Comparison of ENCODE assay signal across 20 cellular contexts in the genomic region with DNA sequence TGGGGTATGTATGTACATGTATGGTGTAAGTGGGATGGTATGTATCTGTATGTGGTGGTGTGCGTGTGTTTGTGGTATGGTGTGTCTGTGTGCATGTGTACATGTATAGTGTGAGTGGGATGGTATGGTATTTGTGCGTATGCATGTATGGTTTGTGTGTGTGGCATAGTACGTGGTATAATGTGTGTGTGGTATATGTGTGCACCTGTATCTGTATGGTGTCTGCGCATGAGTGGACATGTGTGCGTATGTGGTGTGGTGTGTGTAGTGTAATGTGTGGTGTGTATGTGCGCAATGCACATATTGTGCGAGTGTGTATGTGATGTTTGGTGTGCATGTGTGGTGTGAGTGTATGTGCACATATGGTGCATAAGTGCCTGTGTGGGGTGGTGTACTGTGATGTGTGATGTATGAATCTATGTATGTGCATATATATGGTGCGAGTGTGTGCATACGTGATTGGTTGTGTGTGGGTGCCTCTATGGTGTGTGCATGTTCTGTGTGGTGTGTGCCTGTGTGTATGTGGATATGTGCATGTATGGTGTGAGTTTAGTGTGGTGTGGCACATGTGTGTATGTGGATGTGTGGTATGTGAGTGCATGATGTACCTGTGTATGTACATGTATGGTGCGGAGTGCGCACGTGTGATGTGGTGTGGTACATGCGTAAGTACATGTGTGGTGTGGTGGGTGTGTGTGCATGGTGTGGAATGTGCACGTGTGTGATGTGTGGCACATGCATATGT. TPM values are rescaled to one million over a fixed set of nuclear protein-coding genes. Genes with fewer than 3 reads are reported as not detected.
A peak's percentile ranks its signal among the peaks of the same experiment; 100 is the strongest.
DNase-seq lines count a peak whose midpoint lies in the region; ATAC-seq, FAIRE-seq and TF ChIP-seq lines count a peak whose summit lies in the region.
"Had no signal": no experiment of that assay in that cellular context is flagged by ENCODE, and none has a peak within 500 bp of the region (broad histone marks: within the 10 kb centered on the region; RNA-seq: fewer than 3 reads in every experiment).

No MANE protein-coding gene starts in this region.

- H3K36me3 ChIP-seq in GM23338 (ENCODE audit: insufficient read depth) = peaks cover 17% of the 10 kb centered on the region
- peaks cover 29% of the 10 kb centered on the region for H3K36me3 ChIP-seq in bronchial epithelial cell (ENCODE audit: control insufficient read depth, insufficient read depth, low read length)

- H3K27ac Mint-ChIP-seq in GM23338 = no peak overlapping the region
- H3K27ac Mint-ChIP-seq in naive thymus-derived CD8-positive, alpha-beta T cell = no peak overlapping the region
- H3K27ac Mint-ChIP-seq: activated naive CD8-positive, alpha-beta T cell; CD8-positive, alpha-beta memory T cell; dendritic cell treated with granulocyte-macrophage colony-stimulating factor and Interleukin-4, amounts not matched to agents 40 ng/mL and 50 ng/mL, for 4 days; mesothelial cell of epicardium had no signal

- no peak overlapping the region for H2AFZ ChIP-seq in GM23338

- H3K4me3 ChIP-seq in GM23338 (no peak overlapping the region), bronchial epithelial cell (ENCODE audit: low read depth, low read length) (no peak overlapping the region)

- no peak overlapping the region for H3K4me3 Mint-ChIP-seq in GM23338
- H3K4me3 Mint-ChIP-seq in naive thymus-derived CD8-positive, alpha-beta T cell = no peak overlapping the region
- H3K4me3 Mint-ChIP-seq: activated naive CD8-positive, alpha-beta T cell; CD8-positive, alpha-beta memory T cell; dendritic cell treated with granulocyte-macrophage colony-stimulating factor and Interleukin-4, amounts not matched to agents 40 ng/mL and 50 ng/mL, for 4 days; mesothelial cell of epicardium had no signal

- no peak overlapping the region for H3K4me2 ChIP-seq in GM23338

- H3K27me3 Mint-ChIP-seq in GM23338 (ENCODE audit: insufficient read depth, low read depth, poor library complexity) = peaks cover 18% of the 10 kb centered on the region
- H3K27me3 Mint-ChIP-seq in naive thymus-derived CD8-positive, alpha-beta T cell = no peaks in the 10 kb centered on the region
- H3K27me3 Mint-ChIP-seq: activated naive CD8-positive, alpha-beta T cell; dendritic cell treated with granulocyte-macrophage colony-stimulating factor and Interleukin-4, amounts not matched to agents 40 ng/mL and 50 ng/mL, for 4 days had no signal

- H3K4me1 Mint-ChIP-seq in GM23338 = no peaks in the 10 kb centered on the region
- H3K4me1 Mint-ChIP-seq in naive thymus-derived CD8-positive, alpha-beta T cell = peaks cover 6 to 12% (median 8%) of the 10 kb centered on the region in 4 donors
- H3K4me1 Mint-ChIP-seq: mesothelial cell of epicardium had no signal

- peaks cover 48% of the 10 kb centered on the region for H3F3A ChIP-seq in GM23338 (replicated peaks; ENCODE audit: low read depth)

- TF ChIP-seq CTCF in GM23338 (conservative IDR thresholded peaks at IDR 0.05; ENCODE audit: low read depth in 2 of 2) (no peak), bronchial epithelial cell (IDR thresholded peaks at IDR 0.05; ENCODE audit: insufficient read depth, low read length, severe bottlenecking) (no peak), omental fat pad (IDR thresholded peaks at IDR 0.05) (no peak)

- H4K20me1 ChIP-seq in GM23338 (replicated peaks; ENCODE audit: insufficient read depth) = peaks cover 25% of the 10 kb centered on the region

- no peaks in the 10 kb centered on the region for H3K9me2 ChIP-seq in GM23338 (ENCODE audit: insufficient read depth)

- in situ Hi-C loops in KBM-7 (cut with MboI; ENCODE audit: low pct_unique_long_range_greater_than_20kb, low sequenced_read_pairs) = loop anchor here (25.0 kb wide), 1 partner anchor 253 kb away; no protein-coding TSS in a partner anchor

- H3K36me3 Mint-ChIP-seq in GM23338 (ENCODE audit: low read depth) = peaks cover 45% of the 10 kb centered on the region
- H3K36me3 Mint-ChIP-seq in naive thymus-derived CD8-positive, alpha-beta T cell = peaks cover 0 to 43% (median 13%) of the 10 kb centered on the region in 3 donors

- DNase-seq in AG20443 (ENCODE audit: low spot score) (peak; percentile 4), GM23338 (ENCODE audit: low spot score) (no peak), bronchial epithelial cell (ENCODE audit: low read depth) (no peak), omental fat pad (ENCODE audit: low spot score) (peak; percentile 7), KBM-7 (no peak), NCI-H187 treated with DMSO at 0.1 percent for 48 hours (lab: John Stamatoyannopoulos, UW) (no peak)
- DNase-seq in naive thymus-derived CD8-positive, alpha-beta T cell = no peak
- DNase-seq: foreskin fibroblast; hypothalamus; NCI-H1417 treated with DMSO at 0.1 percent for 48 hours; NCI-H2171; NCI-H69; SIG-M5; stimulated activated CD4-positive, alpha-beta T cell treated with anti-CD3 and anti-CD28 coated beads, Interleukin-12 subunit alpha, Interleukin-12 subunit beta, amount 100 ng/mL, for 4 hours; T-helper 1 cell had no signal

- FAIRE-seq in bronchial epithelial cell (lab: Jason Lieb, UNC) = peak; percentile 95

- peaks cover 31% of the 10 kb centered on the region for H3K79me2 ChIP-seq in GM23338 (replicated peaks; ENCODE audit: insufficient read depth)

- H3K27me3 ChIP-seq in GM23338 (ENCODE audit: insufficient read depth) (no peaks in the 10 kb centered on the region), bronchial epithelial cell (ENCODE audit: control insufficient read depth, insufficient read depth, low read length) (no peaks in the 10 kb centered on the region)

- H3K9me3 Mint-ChIP-seq in GM23338 = no peaks in the 10 kb centered on the region; the same call in 2 of the 3 replicates
- H3K9me3 Mint-ChIP-seq in naive thymus-derived CD8-positive, alpha-beta T cell = no peaks in the 10 kb centered on the region
- H3K9me3 Mint-ChIP-seq: CD8-positive, alpha-beta memory T cell; dendritic cell treated with granulocyte-macrophage colony-stimulating factor and Interleukin-4, amounts not matched to agents 40 ng/mL and 50 ng/mL, for 4 days; mesothelial cell of epicardium had no signal

- POLR2A ChIA-PET in naive thymus-derived CD8-positive, alpha-beta T cell (lab: Charles Lee) = no interaction called here

- no peaks in the 10 kb centered on the region for H3K4me1 ChIP-seq in GM23338 (ENCODE audit: insufficient read depth)

- no peak overlapping the region for H3K27ac ChIP-seq in GM23338 (ENCODE audit: low read depth)

- ATAC-seq in GM23338 (no peak), omental fat pad (ENCODE audit: low FRiP score) (no peak), GM21723 (IDR thresholded peaks at IDR 0.05; ENCODE audit: unreplicated experiment) (no peak)
- no peak for ATAC-seq in naive thymus-derived CD8-positive, alpha-beta T cell

TF ChIP-seq in GM23338, 12 proteins besides CTCF, POLR2A, EP300 and RAD21:
- TF ChIP-seq STAT1 (IDR thresholded peaks at IDR 0.05; ENCODE audit: unreplicated experiment) (no peak), POLR2AphosphoS5 (IDR thresholded peaks at IDR 0.05; ENCODE audit: low read depth) (peak; percentile 17; the same call in 1 of the 2 replicates)
- TF ChIP-seq, protein P1, sequence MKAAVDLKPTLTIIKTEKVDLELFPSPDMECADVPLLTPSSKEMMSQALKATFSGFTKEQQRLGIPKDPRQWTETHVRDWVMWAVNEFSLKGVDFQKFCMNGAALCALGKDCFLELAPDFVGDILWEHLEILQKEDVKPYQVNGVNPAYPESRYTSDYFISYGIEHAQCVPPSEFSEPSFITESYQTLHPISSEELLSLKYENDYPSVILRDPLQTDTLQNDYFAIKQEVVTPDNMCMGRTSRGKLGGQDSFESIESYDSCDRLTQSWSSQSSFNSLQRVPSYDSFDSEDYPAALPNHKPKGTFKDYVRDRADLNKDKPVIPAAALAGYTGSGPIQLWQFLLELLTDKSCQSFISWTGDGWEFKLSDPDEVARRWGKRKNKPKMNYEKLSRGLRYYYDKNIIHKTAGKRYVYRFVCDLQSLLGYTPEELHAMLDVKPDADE (IDR thresholded peaks at IDR 0.05) = no peak

RNA-seq across cellular contexts. Expression of a gene that starts 38.8 kb away (rescaled TPM):
- 50.2 TPM in 2 replicates for total RNA-seq in GM23338 (2014; rRNA removed; shearing (Covaris generic))
- 20.3 and 22.5 TPM in 2 replicates for polyA plus RNA-seq in GM23338 (2016; fragmentation: Nextera tagmentation; extraction: Ambion mirVana)
- total RNA-seq in bronchial epithelial cell = 16.3 and 28.4 TPM in 2 replicates
- total RNA-seq in omental fat pad = 10 to 100 TPM in 2 of 4 donors, 1 to 10 TPM in 2; 8.5 to 28.3 (median 13.6) TPM
- 10 to 100 TPM; 30.0 to 32.6 TPM for total RNA-seq in naive thymus-derived CD8-positive, alpha-beta T cell
- 1 to 10 TPM; 6.9 to 9.9 (median 9.3) TPM for polyA plus RNA-seq in naive thymus-derived CD8-positive, alpha-beta T cell

RNA-seq across cellular contexts. Expression of a gene that starts 52.5 kb away (rescaled TPM):
- 42.4 and 51.5 TPM in 2 replicates for total RNA-seq in GM23338 (2014; rRNA removed; shearing (Covaris generic))
- 71.2 and 75.5 TPM in 2 replicates for polyA plus RNA-seq in GM23338 (2016; fragmentation: Nextera tagmentation; extraction: Ambion mirVana)
- total RNA-seq in bronchial epithelial cell = 29.7 and 44.2 TPM in 2 replicates
- total RNA-seq in omental fat pad = 10 to 100 TPM; 45.4 to 79.0 (median 51.9) TPM
- 10 to 100 TPM; 35.9 to 37.1 TPM for total RNA-seq in naive thymus-derived CD8-positive, alpha-beta T cell
- 10 to 100 TPM; 10.2 to 27.2 (median 23.0) TPM for polyA plus RNA-seq in naive thymus-derived CD8-positive, alpha-beta T cell

Comparison
In these comparisons a context has a peak if more than half of its experiments do, and no peak if none do; other contexts are left out.
1. DNase-seq: peak in AG20443 (single experiment) and omental fat pad (single experiment); none in GM23338 (single experiment), bronchial epithelial cell (single experiment), KBM-7 (single experiment), naive thymus-derived CD8-positive, alpha-beta T cell (0 of 10) and NCI-H187 treated with DMSO at 0.1 percent for 48 hours (single experiment).